ENCODE assay signal across 8 cellular contexts in the genomic region with DNA sequence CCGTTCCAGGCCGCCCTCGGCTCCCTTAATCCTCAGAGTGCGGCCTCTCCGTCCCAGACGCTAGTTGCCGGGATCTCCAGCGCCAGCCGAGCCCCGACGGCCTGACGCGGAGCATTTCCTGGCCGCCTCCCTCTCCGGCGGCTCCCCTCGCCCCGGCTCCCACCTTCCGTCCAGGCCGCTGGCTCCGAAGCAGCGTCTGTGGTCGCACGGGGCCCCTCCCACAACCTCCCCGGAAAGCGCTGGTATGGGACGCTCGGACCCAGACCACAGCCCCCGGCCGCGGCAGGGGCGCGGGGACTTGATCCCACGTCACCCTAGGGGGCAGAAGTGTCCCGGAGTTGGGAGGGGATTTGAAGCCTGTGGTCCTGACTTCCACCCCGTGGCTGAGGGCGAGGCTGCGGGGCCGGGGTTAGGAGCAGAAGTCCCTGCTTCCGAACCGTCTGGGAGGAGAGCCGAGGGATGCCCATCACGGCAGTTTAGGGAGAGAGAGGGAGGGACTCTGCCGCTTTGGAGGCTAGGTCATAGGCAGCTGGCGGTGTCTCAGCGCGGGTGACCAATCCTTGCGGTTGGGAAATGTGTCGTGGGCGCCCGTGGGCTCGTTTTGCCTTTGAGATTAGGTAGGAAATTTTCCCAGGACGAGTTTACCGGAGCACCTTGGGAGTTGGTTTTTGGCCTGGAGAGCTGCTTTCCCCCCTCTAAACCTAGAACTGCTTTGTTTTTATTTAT. TPM values are rescaled to one million over a fixed set of nuclear protein-coding genes. Genes with fewer than 3 reads are reported as not detected.
A peak's percentile ranks its signal among the peaks of the same experiment; 100 is the strongest.
DNase-seq lines count a peak whose midpoint lies in the region; ATAC-seq and TF ChIP-seq lines count a peak whose summit lies in the region.
"Not testable (repeated sequence)": the region's sequence is repeated elsewhere in the genome, so short reads cannot be mapped to it uniquely, and the experiment has no call there.

No MANE protein-coding gene starts in this region.

- H3K27ac Mint-ChIP-seq in T-cell (peak overlapping the region in 1 of 2 donors; percentile 88), osteocyte (ENCODE audit: unreplicated experiment) (peak overlapping the region; percentile 97)

- peak; percentile 26 for TF ChIP-seq RAD21 in HCT116 (IDR thresholded peaks at IDR 0.05; ENCODE audit: low read depth)

- H3K4me2 ChIP-seq in HCT116 (ENCODE audit: low read length): peak overlapping the region; percentile 79

- H3K9me2 ChIP-seq in HCT116 (ENCODE audit: insufficient read depth): not testable (repeated sequence)

- CTCF ChIA-PET in HCT116 (lab: Charles Lee); T-cell (lab: Charles Lee): not testable (repeated sequence)

- ATAC-seq in HCT116 (peak; percentile 56), T-cell (replicated peaks in 1 of 4) (peak; percentile 5 to 33 (median 21))

- BruUV-seq in HCT116 (replicated peaks; lab: Mats Ljungman, UMichigan): TSS peak; percentile 61

- peak; percentile 37 for TF ChIP-seq CTCF in GM06990 (IDR thresholded peaks at IDR 0.05; ENCODE audit: insufficient read depth, low read length, poor library complexity, severe bottlenecking)
- not testable (repeated sequence) for TF ChIP-seq CTCF in HCT116 (IDR thresholded peaks at IDR 0.05 in 2 of 3, conservative IDR thresholded peaks at IDR 0.05 in 1 of 3; ENCODE audit: borderline replicate concordance in 1 of 3, insufficient read depth in 1 of 3, low read depth in 2 of 3, low read length in 2 of 3); osteocyte (IDR thresholded peaks at IDR 0.05)
- peak; percentile 21 for TF ChIP-seq CTCF in left ventricle myocardium inferior (IDR thresholded peaks at IDR 0.05; ENCODE audit: borderline replicate concordance)

- H3K4me1 Mint-ChIP-seq in T-cell (peaks cover 30 to 57% (median 53%) of the 10 kb centered on the region in 3 donors), osteocyte (ENCODE audit: unreplicated experiment) (peaks cover 23% of the 10 kb centered on the region)

- H3K4me3 Mint-ChIP-seq in T-cell (peak overlapping the region; percentile 93 to 98 (median 95)), osteocyte (ENCODE audit: unreplicated experiment) (peak overlapping the region; percentile 92)

- H3K79me2 ChIP-seq in HCT116 (ENCODE audit: insufficient read depth, low read length): peaks cover 64% of the 10 kb centered on the region

- not testable (repeated sequence) for H3K27me3 ChIP-seq in GM06990 (replicated peaks; ENCODE audit: control insufficient read depth, insufficient read depth, low read length); HCT116 (ENCODE audit: insufficient read depth, low read length); left ventricle myocardium inferior (ENCODE audit: low read depth); thymus (ENCODE audit: control insufficient read depth, insufficient read depth)

- not testable (repeated sequence) for H3K9me3 ChIP-seq in HCT116 (ENCODE audit: control insufficient read depth in 1 of 2, insufficient read depth in 1 of 2, low read depth in 1 of 2, low read length in 2 of 2); left ventricle myocardium inferior (replicated peaks); thymus (ENCODE audit: control insufficient read depth)

- not testable (repeated sequence) for H3K36me3 ChIP-seq in GM06990 (ENCODE audit: control insufficient read depth, insufficient read depth, low read length); HCT116 (ENCODE audit: control insufficient read depth in 1 of 2, insufficient read depth in 2 of 2, low read length in 2 of 2); left ventricle myocardium inferior; thymus (ENCODE audit: control insufficient read depth, insufficient read depth)

- not testable (repeated sequence) for TF ChIP-seq POLR2A in HCT116 (IDR thresholded peaks at IDR 0.05; ENCODE audit: borderline replicate concordance, extremely low read depth, insufficient read depth, insufficient read length)

- H3K27ac ChIP-seq in HCT116 (ENCODE audit: low read depth, low read length) (peak overlapping the region; percentile 90), angular gyrus (ENCODE audit: low read depth, low read length) (peak overlapping the region; percentile 84), left ventricle myocardium inferior (replicated peaks) (peak overlapping the region; percentile 96), thymus (ENCODE audit: low read depth) (peak overlapping the region; percentile 95)

- not testable (repeated sequence) for H4K20me1 ChIP-seq in HCT116 (ENCODE audit: insufficient read depth)

- H2AFZ ChIP-seq in HCT116 (ENCODE audit: low read depth, low read length, poor library complexity, severe bottlenecking): not testable (repeated sequence)

- H3K9ac ChIP-seq in HCT116 (ENCODE audit: low read length): peak overlapping the region; percentile 93

- H3K4me1 ChIP-seq in HCT116 (ENCODE audit: control insufficient read depth in 1 of 2, insufficient read depth in 2 of 2, low read length in 2 of 2) (peaks cover 0 to 16% of the 10 kb centered on the region in 2 experiments; a peak in 2 of 4 replicates), left ventricle myocardium inferior (peaks cover 68% of the 10 kb centered on the region)
- H3K4me1 ChIP-seq in thymus (ENCODE audit: control insufficient read depth, insufficient read depth, low read length): not testable (repeated sequence)

- DNase-seq in GM06990 (ENCODE audit: extremely low read depth, insufficient read length) (peak; percentile 77), Kasumi-1 (lab: John Stamatoyannopoulos, UW) (peak; percentile 54 to 62), T-cell (peak in 26 of 34 experiments; percentile 4 to 51 (median 20)), left ventricle myocardium inferior (peak; percentile 40), osteocyte (ENCODE audit: extremely low spot score, unreplicated experiment) (peak; percentile 87)
- not testable (repeated sequence) for DNase-seq in HCT116 (ENCODE audit: low read depth, low spot score)

- WGBS in thymus: 2% methylated on average over 54 of the region's 54 CpGs

- POLR2A ChIA-PET in HCT116 (lab: Charles Lee): interaction anchor here (0.6 to 1.8 kb wide), 5 partner anchors 13 to 112 kb away, joined by 3 to 5 read pairs (median 3); a partner anchor contains a TSS
- POLR2A ChIA-PET in T-cell (lab: Charles Lee): interaction anchor here (0.5 to 1.9 kb wide), 8 partner anchors 60 to 562 kb away, joined by 3 to 8 read pairs (median 4); a partner anchor contains a TSS

- RAD21 ChIA-PET in HCT116 (lab: Charles Lee; ENCODE audit: low non-redundant PET in 1 of 2, low total read pairs in 2 of 2, uncharacterized antibody in 2 of 2, unreplicated experiment in 2 of 2): not testable (repeated sequence)

- H3K4me3 ChIP-seq in GM06990 (replicated peaks; ENCODE audit: low read depth, low read length) (peak overlapping the region; percentile 93), HCT116 (replicated peaks in 1 of 2; ENCODE audit: low read depth in 1 of 2, low read length in 2 of 2) (peak overlapping the region; percentile 88 to 95), left ventricle myocardium inferior (peak overlapping the region; percentile 96), thymus (ENCODE audit: low read length) (peak overlapping the region; percentile 92)

- intact Hi-C loops in HCT116 (cut with micrococcal nuclease): loop anchor here (5.0 kb wide), 1 partner anchor 89 kb away; no protein-coding TSS in a partner anchor
- intact Hi-C loops in left ventricle myocardium inferior (cut with micrococcal nuclease): not testable (repeated sequence)

- H3K36me3 Mint-ChIP-seq in T-cell: not testable (repeated sequence)
- H3K36me3 Mint-ChIP-seq in osteocyte (ENCODE audit: unreplicated experiment): peaks cover 12% of the 10 kb centered on the region

- H3K27me3 Mint-ChIP-seq in T-cell; osteocyte (ENCODE audit: unreplicated experiment): not testable (repeated sequence)

- H3K9me3 Mint-ChIP-seq in T-cell; osteocyte (ENCODE audit: unreplicated experiment): not testable (repeated sequence)

TF ChIP-seq in HCT116, 20 proteins besides CTCF, POLR2A, EP300 and RAD21:
- TF ChIP-seq ZFX (IDR thresholded peaks at IDR 0.05): peak; percentile 55; the same call in 1 of the 2 replicates

RNA-seq across cellular contexts. Expression of a gene that starts 0.6 kb away (rescaled TPM):
- total RNA-seq in HCT116 (2021; ENCODE audit: unreplicated experiment): 22.9 TPM
- polyA plus RNA-seq in HCT116 (2012): 15.0 and 17.4 TPM in 2 replicates
- 10 to 100 TPM; 18.2 to 22.6 (median 20.9) TPM for total RNA-seq in T-cell
- 17.4 TPM for total RNA-seq in left ventricle myocardium inferior
- 25.3 and 25.9 TPM in 2 replicates for total RNA-seq in osteocyte
- 17.0 TPM for polyA plus RNA-seq in thymus
